Comparison of ENCODE assay signal across 8 cellular contexts in the genomic region with DNA sequence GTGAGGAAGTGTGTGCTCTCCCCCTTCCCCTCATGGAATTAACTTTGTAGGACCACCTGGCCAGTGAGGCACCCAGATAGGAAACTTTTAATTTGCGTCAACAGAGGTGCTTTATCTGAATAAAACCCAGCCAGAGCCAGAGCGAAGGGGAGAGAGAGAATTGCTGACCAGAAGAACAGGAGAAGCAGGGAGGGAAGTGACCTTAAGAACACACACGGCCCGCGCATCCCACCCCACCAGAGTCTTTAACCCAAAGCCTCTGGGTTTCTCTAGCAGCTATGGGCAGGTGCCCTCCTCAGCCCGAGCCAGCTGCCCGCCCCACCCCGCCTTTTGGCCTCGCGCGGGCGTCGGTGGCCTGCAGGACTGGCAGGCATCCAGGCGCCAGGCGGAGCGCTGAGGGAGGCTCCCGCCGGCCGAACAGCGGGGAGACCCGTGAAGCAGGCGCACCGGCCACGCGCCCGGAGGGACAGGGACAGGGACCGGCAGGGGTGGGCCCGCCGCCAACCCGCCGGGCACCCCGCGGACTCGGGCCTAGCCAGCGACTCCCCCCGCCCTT. TPM values are rescaled to one million over a fixed set of nuclear protein-coding genes. Genes with fewer than 3 reads are reported as not detected.
DNase-seq lines count a peak whose midpoint lies in the region; ATAC-seq and TF ChIP-seq lines count a peak whose summit lies in the region.

No MANE protein-coding gene starts in this region.

- H3K36me3 ChIP-seq in esophagus muscularis mucosa (peaks cover 0 to 11% (median 0%) of the 10 kb centered on the region in 4 donors), mucosa of rectum (ENCODE audit: control insufficient read depth in 2 of 2, insufficient read depth in 2 of 2, low read length in 2 of 2) (peaks cover 3 to 9% of the 10 kb centered on the region in 2 donors), upper lobe of right lung (peaks cover 9% of the 10 kb centered on the region)

- H3K9ac ChIP-seq in mucosa of rectum (ENCODE audit: low read depth in 1 of 2, low read length in 2 of 2), result peak overlapping the region; percentile 84 to 99

- peaks cover 0 to 3% (median 0%) of the 10 kb centered on the region in 7 donors for H3K9me3 Mint-ChIP-seq in CD14-positive monocyte

- peaks cover 46% of the 10 kb centered on the region for H3K4me1 Mint-ChIP-seq in CD14-positive monocyte

- WGBS in esophagus muscularis mucosa, result 1% methylated on average over 14 of the region's 36 CpGs

- H3K27me3 ChIP-seq in esophagus muscularis mucosa (no peaks in the 10 kb centered on the region), mucosa of rectum (ENCODE audit: control insufficient read depth in 2 of 2, insufficient read depth in 2 of 2, low read length in 2 of 2) (no peaks in the 10 kb centered on the region), upper lobe of right lung (no peaks in the 10 kb centered on the region)

- peak; percentile 32 for ATAC-seq in GM18868 (IDR thresholded peaks at IDR 0.05; ENCODE audit: unreplicated experiment)
- peak; percentile 31 for ATAC-seq in HG03066 (IDR thresholded peaks at IDR 0.05; ENCODE audit: low read depth, unreplicated experiment)
- ATAC-seq in upper lobe of right lung, result peak; percentile 84

- H3K4me1 ChIP-seq in esophagus muscularis mucosa (peaks cover 7 to 38% (median 29%) of the 10 kb centered on the region in 4 donors), mucosa of rectum (ENCODE audit: control insufficient read depth in 2 of 2, insufficient read depth in 2 of 2, low read length in 2 of 2) (peaks cover 14 to 25% of the 10 kb centered on the region in 2 donors), upper lobe of right lung (peaks cover 29% of the 10 kb centered on the region)

- DNase-seq in CD14-positive monocyte (ENCODE audit: low spot score) (peak; percentile 55), NCI-H226 (peak; percentile 64), esophagus muscularis mucosa (ENCODE audit: extremely low spot score) (no peak), upper lobe of right lung (peak; percentile 94)
- peak in 2 of 3 experiments; percentile 19 to 32 for DNase-seq in activated CD8-positive, alpha-beta memory T cell treated with anti-CD3 and anti-CD28 coated beads for 48 hours (ENCODE audit: low read depth in 2 of 3, low spot score in 2 of 3)

- intact Hi-C loops in CD14-positive monocyte (cut with micrococcal nuclease), result loop anchor here (5.0 to 10.0 kb wide), 4 partner anchors 70 to 375 kb away; a partner anchor contains a TSS
- intact Hi-C loops in esophagus muscularis mucosa (cut with DNase I), result loop anchor here (5.0 kb wide), 1 partner anchor 130 kb away; a partner anchor contains a TSS
- intact Hi-C loops in upper lobe of right lung (cut with DNase I), result no loop called here

- peaks cover 22 to 23% of the 10 kb centered on the region in 2 donors for H3K36me3 Mint-ChIP-seq in CD14-positive monocyte

- H3K27me3 Mint-ChIP-seq in CD14-positive monocyte (ENCODE audit: low read depth in 3 of 3), result peaks cover 0 to 3% (median 0%) of the 10 kb centered on the region in 3 donors

- TF ChIP-seq EP300 in esophagus muscularis mucosa (IDR thresholded peaks at IDR 0.05), result no peak

- peak overlapping the region; percentile 92 to 100 (median 98) for H3K27ac Mint-ChIP-seq in CD14-positive monocyte

- TF ChIP-seq CTCF in CD14-positive monocyte (IDR thresholded peaks at IDR 0.05) (no peak), esophagus muscularis mucosa (IDR thresholded peaks at IDR 0.05) (no peak), upper lobe of right lung (IDR thresholded peaks at IDR 0.05) (no peak)

- peak overlapping the region; percentile 92 to 95 (median 94) for H3K4me3 ChIP-seq in esophagus muscularis mucosa
- peak overlapping the region; percentile 80 to 93 for H3K4me3 ChIP-seq in mucosa of rectum (ENCODE audit: low read length in 2 of 2)
- H3K4me3 ChIP-seq in upper lobe of right lung, result peak overlapping the region; percentile 75

- H3K9me3 ChIP-seq in esophagus muscularis mucosa, result no peaks in the 10 kb centered on the region
- no peaks in the 10 kb centered on the region for H3K9me3 ChIP-seq in mucosa of rectum (ENCODE audit: control insufficient read depth in 2 of 2, low read length in 2 of 2)
- no peaks in the 10 kb centered on the region for H3K9me3 ChIP-seq in upper lobe of right lung

- H3K27ac ChIP-seq in esophagus muscularis mucosa (replicated peaks in 1 of 4) (peak overlapping the region; percentile 99 to 100 (median 100)), mucosa of rectum (ENCODE audit: low read depth in 2 of 2, low read length in 2 of 2) (peak overlapping the region; percentile 98 to 99), upper lobe of right lung (peak overlapping the region; percentile 99)

- peak overlapping the region; percentile 89 to 95 for H3K4me3 Mint-ChIP-seq in CD14-positive monocyte

- peak; percentile 33 for TF ChIP-seq POLR2A in esophagus muscularis mucosa (IDR thresholded peaks at IDR 0.05; ENCODE audit: low read depth)

RNA-seq across cellular contexts. Expression of a gene that starts 0.6 kb away (rescaled TPM):
- 10 to 100 TPM; 40.2 to 45.6 TPM for polyA plus RNA-seq in CD14-positive monocyte
- total RNA-seq in esophagus muscularis mucosa, result 10 to 100 TPM; 22.8 to 37.8 (median 25.5) TPM
- 61.3 TPM for total RNA-seq in upper lobe of right lung

Comparison
In these comparisons a context has a peak if more than half of its experiments do, and no peak if none do; other contexts are left out.
1. ATAC-seq: peak in every context shown above with its lines; median percentile 84 in upper lobe of right lung; 32 in GM18868; 31 in HG03066.